ENCODE assay signal across 21 cellular contexts in the genomic region with DNA sequence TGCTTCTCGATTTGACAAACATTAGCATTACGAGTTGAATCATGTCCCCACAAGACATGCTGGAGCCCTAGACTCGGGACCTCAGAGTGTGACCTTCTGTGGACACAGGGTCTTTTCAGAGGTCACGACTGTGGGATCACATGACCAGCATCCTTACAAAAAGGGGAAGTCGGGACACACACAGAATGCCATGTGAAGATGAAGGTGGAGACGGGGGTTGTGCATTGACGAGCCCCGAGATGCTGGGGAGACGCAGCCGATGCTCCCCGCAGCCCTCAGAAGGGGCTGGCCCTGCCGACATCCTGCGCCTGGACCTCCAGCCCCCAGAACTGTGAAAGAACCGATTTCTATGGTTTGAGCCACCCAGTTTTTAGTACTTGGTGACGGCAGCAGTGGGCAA.
"Had no signal": no experiment of that assay in that cellular context is flagged by ENCODE, and none has a peak within 500 bp of the region (broad histone marks: within the 10 kb centered on the region; RNA-seq: fewer than 3 reads in every experiment).

No MANE protein-coding gene starts in this region.

- H3K27ac ChIP-seq: coronary artery, foreskin keratinocyte, ovary, tibial artery, upper lobe of left lung, uterus had no signal

- H3K4me3 ChIP-seq: coronary artery, mucosa of descending colon, ovary, smooth muscle cell, tibial artery, upper lobe of left lung, uterus had no signal

- H3K4me1 ChIP-seq: foreskin keratinocyte, tibial artery, upper lobe of left lung, uterus had no signal

- H3K4me2 ChIP-seq: smooth muscle cell had no signal

- H3K9me3 ChIP-seq: mucosa of descending colon, ovary, tibial artery, upper lobe of left lung, uterus had no signal

- H3K9me3 Mint-ChIP-seq: endodermal cell; immature natural killer cell; natural killer cell; neural crest cell; stimulated activated memory B cell treated with anti-CD40 and anti-IgM and Interleukin-4, amounts not matched to agents 10 μg/mL and 1 μg/mL and 100 μg/mL, for 72 hours; stimulated activated naive CD8-positive, alpha-beta T cell treated with anti-CD3 and anti-CD28 coated beads, Interleukin-15, Interleukin-2, amounts not matched to agents 100 ng/mL and 50 ng/mL, for 24 hours had no signal

- ATAC-seq: foreskin keratinocyte; left colon; mucosa of descending colon; natural killer cell; stimulated activated memory B cell treated with anti-CD40 and anti-IgM and Interleukin-4, amounts not matched to agents 10 μg/mL and 1 μg/mL and 100 μg/mL, for 72 hours had no signal

- DNase-seq: effector CD4-positive, alpha-beta T cell; endodermal cell; erythroblast; foreskin keratinocyte; immature natural killer cell; natural killer cell; nucleus accumbens; stimulated activated CD4-positive, alpha-beta T cell treated with anti-CD3 and anti-CD28 coated beads, Interleukin-4, amount 100 ng/mL, for 1 hour; stimulated activated CD8-positive, alpha-beta memory T cell treated with anti-CD3 and anti-CD28 coated beads, Interleukin-4, amount 100 ng/mL, for 48 hours; tibial artery; upper lobe of left lung; uterus had no signal

- H3K4me1 Mint-ChIP-seq: endodermal cell, neural crest cell had no signal

- H3K36me3 ChIP-seq: ovary, uterus had no signal

- H3K4me3 Mint-ChIP-seq: endodermal cell; immature natural killer cell; natural killer cell; neural crest cell; stimulated activated memory B cell treated with anti-CD40 and anti-IgM and Interleukin-4, amounts not matched to agents 10 μg/mL and 1 μg/mL and 100 μg/mL, for 72 hours; stimulated activated naive CD8-positive, alpha-beta T cell treated with anti-CD3 and anti-CD28 coated beads, Interleukin-15, Interleukin-2, amounts not matched to agents 100 ng/mL and 50 ng/mL, for 24 hours had no signal

- H3K27ac Mint-ChIP-seq: endodermal cell; immature natural killer cell; natural killer cell; progenitor cell of endocrine pancreas; stimulated activated naive CD8-positive, alpha-beta T cell treated with anti-CD3 and anti-CD28 coated beads, Interleukin-15, Interleukin-2, amounts not matched to agents 100 ng/mL and 50 ng/mL, for 24 hours had no signal

- H3K27me3 ChIP-seq: foreskin keratinocyte, ovary, tibial artery, upper lobe of left lung, uterus had no signal

- H3K27me3 Mint-ChIP-seq: progenitor cell of endocrine pancreas; stimulated activated memory B cell treated with anti-CD40 and anti-IgM and Interleukin-4, amounts not matched to agents 10 μg/mL and 1 μg/mL and 100 μg/mL, for 72 hours; stimulated activated naive CD8-positive, alpha-beta T cell treated with anti-CD3 and anti-CD28 coated beads, Interleukin-15, Interleukin-2, amounts not matched to agents 100 ng/mL and 50 ng/mL, for 24 hours had no signal
